Comparison of ENCODE assay signal across 19 cellular contexts in genomic region chr5:45697211-45697610, GRCh38. TPM values are rescaled to one million over a fixed set of nuclear protein-coding genes. Genes with fewer than 3 reads are reported as not detected.
DNase-seq lines count a peak whose midpoint lies in the region; ATAC-seq and TF ChIP-seq lines count a peak whose summit lies in the region.
"Had no signal": no experiment of that assay in that cellular context is flagged by ENCODE, and none has a peak within 500 bp of the region (broad histone marks: within the 10 kb centered on the region; RNA-seq: fewer than 3 reads in every experiment).

No MANE protein-coding gene starts in this region.

- H3K27ac Mint-ChIP-seq in activated T-helper 1 cell treated with anti-CD3 and anti-CD28 coated beads, Interleukin-12 subunit alpha, Interleukin-12 subunit beta, Interleukin-2, Interleukin-4 antibody, amounts not matched to agents 30 ng/mL and 10 ng/mL and 1 ng/mL, durations not matched to agents 14 hours and 24 hours and 36 hours, result no peak overlapping the region
- H3K27ac Mint-ChIP-seq: CD4-positive, alpha-beta memory T cell; H9 had no signal

- no peak overlapping the region for H4K8ac ChIP-seq in mesendoderm (ENCODE audit: low read depth, low read length)

- H3K4me3 ChIP-seq in WERI-Rb-1 (ENCODE audit: low read depth, low read length) (peak overlapping the region; percentile 72), mesendoderm (ENCODE audit: low read length) (no peak overlapping the region)

- no peak for ATAC-seq in HG03520 (IDR thresholded peaks at IDR 0.05; ENCODE audit: unreplicated experiment)

- H3K79me2 ChIP-seq in mesendoderm (ENCODE audit: control insufficient read depth, insufficient read depth, low read length), result no peaks in the 10 kb centered on the region

- H3K4ac ChIP-seq in mesendoderm (ENCODE audit: low read depth, low read length), result no peak overlapping the region

- no peak overlapping the region for H3K18ac ChIP-seq in mesendoderm (ENCODE audit: low read length)

- no peaks in the 10 kb centered on the region for H3K27me3 ChIP-seq in WERI-Rb-1 (ENCODE audit: insufficient read depth, low read depth, severe bottlenecking)
- H3K27me3 ChIP-seq in mesendoderm (ENCODE audit: insufficient read depth, low read length, poor library complexity), result peaks cover 3% of the 10 kb centered on the region
- H3K27me3 ChIP-seq: BE2C had no signal

- H3K36me3 ChIP-seq in WERI-Rb-1 (no peaks in the 10 kb centered on the region), mesendoderm (ENCODE audit: control insufficient read depth, insufficient read depth, low read length) (no peaks in the 10 kb centered on the region)
- H3K36me3 ChIP-seq: BE2C had no signal

- WGBS in mesendoderm (ENCODE audit: extremely low coverage, insufficient coverage, low lambda C conversion rate), result no CpG with 5 or more reads among the region's 6 CpGs

- TF ChIP-seq CTCF in WERI-Rb-1 (IDR thresholded peaks at IDR 0.05; ENCODE audit: low read depth, low read length), result no peak

- no peak overlapping the region for H3K56ac ChIP-seq in mesendoderm (ENCODE audit: low read length)

- DNase-seq in G401 (ENCODE audit: low spot score), result peak; percentile 20
- peak; percentile 92 to 96 for DNase-seq in NCI-H446 (lab: John Stamatoyannopoulos, UW)
- peak; percentile 35 for DNase-seq in WERI-Rb-1
- DNase-seq in mesendoderm, result peak; percentile 33
- DNase-seq in RPMI8226, result no peak
- DNase-seq in activated T-helper 1 cell treated with anti-CD3 and anti-CD28 coated beads, Interleukin-12 subunit alpha, Interleukin-12 subunit beta, Interleukin-2, Interleukin-4 antibody, amounts not matched to agents 30 ng/mL and 10 ng/mL and 1 ng/mL, durations not matched to agents 14 hours and 24 hours and 36 hours (ENCODE audit: low spot score), result no peak
- DNase-seq in stimulated activated naive CD4-positive, alpha-beta T cell (lab: John Stamatoyannopoulos, UW), result no peak
- DNase-seq: BE2C; CD4-positive, alpha-beta memory T cell; DMS153; DMS79 treated with DMSO at 0.1 percent for 48 hours; EL; GDM1; GOT3; H9 had no signal

- intact Hi-C loops in activated T-helper 1 cell treated with anti-CD3 and anti-CD28 coated beads, Interleukin-12 subunit alpha, Interleukin-12 subunit beta, Interleukin-2, Interleukin-4 antibody, amounts not matched to agents 30 ng/mL and 10 ng/mL and 1 ng/mL, durations not matched to agents 14 hours and 24 hours and 36 hours (cut with micrococcal nuclease), result no loop called here

- H2BK120ac ChIP-seq in mesendoderm (ENCODE audit: low read depth, low read length), result no peak overlapping the region

- no peak overlapping the region for H2BK5ac ChIP-seq in mesendoderm (ENCODE audit: low read length)

- peaks cover 5% of the 10 kb centered on the region for H3K4me1 Mint-ChIP-seq in activated T-helper 1 cell treated with anti-CD3 and anti-CD28 coated beads, Interleukin-12 subunit alpha, Interleukin-12 subunit beta, Interleukin-2, Interleukin-4 antibody, amounts not matched to agents 30 ng/mL and 10 ng/mL and 1 ng/mL, durations not matched to agents 14 hours and 24 hours and 36 hours (ENCODE audit: low read depth)

- peaks cover 3% of the 10 kb centered on the region for H3K36me3 Mint-ChIP-seq in activated T-helper 1 cell treated with anti-CD3 and anti-CD28 coated beads, Interleukin-12 subunit alpha, Interleukin-12 subunit beta, Interleukin-2, Interleukin-4 antibody, amounts not matched to agents 30 ng/mL and 10 ng/mL and 1 ng/mL, durations not matched to agents 14 hours and 24 hours and 36 hours (ENCODE audit: low read depth)

- no peak overlapping the region for H2BK15ac ChIP-seq in mesendoderm (replicated peaks; ENCODE audit: low read depth)

- H3K23ac ChIP-seq in mesendoderm (ENCODE audit: low read length), result no peak overlapping the region

- no peaks in the 10 kb centered on the region for H3K4me1 ChIP-seq in mesendoderm (ENCODE audit: control insufficient read depth, low read depth, low read length)

- H3K9me3 ChIP-seq in WERI-Rb-1 (ENCODE audit: severe bottlenecking), result no peaks in the 10 kb centered on the region
- H3K9me3 ChIP-seq: BE2C had no signal

- H3K4me2 ChIP-seq in mesendoderm (ENCODE audit: low read length), result no peak overlapping the region

- H3K9ac ChIP-seq in mesendoderm (ENCODE audit: low read length), result no peak overlapping the region

- H3K4me3 Mint-ChIP-seq in activated T-helper 1 cell treated with anti-CD3 and anti-CD28 coated beads, Interleukin-12 subunit alpha, Interleukin-12 subunit beta, Interleukin-2, Interleukin-4 antibody, amounts not matched to agents 30 ng/mL and 10 ng/mL and 1 ng/mL, durations not matched to agents 14 hours and 24 hours and 36 hours, result no peak overlapping the region

- no peaks in the 10 kb centered on the region for H3K79me1 ChIP-seq in mesendoderm (ENCODE audit: low read length)

- H4K5ac ChIP-seq in mesendoderm (ENCODE audit: low read length), result no peak overlapping the region

- H3K9me3 Mint-ChIP-seq in activated T-helper 1 cell treated with anti-CD3 and anti-CD28 coated beads, Interleukin-12 subunit alpha, Interleukin-12 subunit beta, Interleukin-2, Interleukin-4 antibody, amounts not matched to agents 30 ng/mL and 10 ng/mL and 1 ng/mL, durations not matched to agents 14 hours and 24 hours and 36 hours, result peaks cover 10% of the 10 kb centered on the region
- H3K9me3 Mint-ChIP-seq: H9 had no signal

- no peak overlapping the region for H2AK5ac ChIP-seq in mesendoderm (ENCODE audit: low read length)

- H3K27ac ChIP-seq in WERI-Rb-1 (peak overlapping the region; percentile 66), mesendoderm (ENCODE audit: low read depth, low read length) (no peak overlapping the region)
- H3K27ac ChIP-seq: C4-2B had no signal

- in situ Hi-C loops in G401 (cut with HindIII; ENCODE audit: low sequenced_read_pairs), result no loop called here

- peaks cover 13% of the 10 kb centered on the region for H3K27me3 Mint-ChIP-seq in activated T-helper 1 cell treated with anti-CD3 and anti-CD28 coated beads, Interleukin-12 subunit alpha, Interleukin-12 subunit beta, Interleukin-2, Interleukin-4 antibody, amounts not matched to agents 30 ng/mL and 10 ng/mL and 1 ng/mL, durations not matched to agents 14 hours and 24 hours and 36 hours (ENCODE audit: insufficient read depth)

RNA-seq across cellular contexts. Expression of gene HCN1, which starts 1.0 kb away (rescaled TPM):
- total RNA-seq in G401 (2014; rRNA removed; shearing (Covaris generic)), result not detected in 2 replicates
- polyA plus RNA-seq in mesendoderm (2013, experiment 1 of 2), result 0.49 TPM
- polyA plus RNA-seq in mesendoderm (2013, experiment 2 of 2), result 0.43 TPM
- not detected in 2 replicates for total RNA-seq in activated T-helper 1 cell treated with anti-CD3 and anti-CD28 coated beads, Interleukin-12 subunit alpha, Interleukin-12 subunit beta, Interleukin-2, Interleukin-4 antibody, amounts not matched to agents 30 ng/mL and 10 ng/mL and 1 ng/mL, durations not matched to agents 14 hours and 24 hours and 36 hours
- total RNA-seq: A172; CD4-positive, alpha-beta memory T cell; HepG2 had no signal
- polyA plus RNA-seq: CD4-positive, alpha-beta memory T cell; HepG2 had no signal

Comparison
In these comparisons a context has a peak if more than half of its experiments do, and no peak if none do; other contexts are left out.
1. DNase-seq: peak in G401 (single experiment), NCI-H446 (2 of 2), WERI-Rb-1 (single experiment) and mesendoderm (single experiment); none in RPMI8226 (single experiment), activated T-helper 1 cell treated with anti-CD3 and anti-CD28 coated beads, Interleukin-12 subunit alpha, Interleukin-12 subunit beta, Interleukin-2, Interleukin-4 antibody, amounts not matched to agents 30 ng/mL and 10 ng/mL and 1 ng/mL, durations not matched to agents 14 hours and 24 hours and 36 hours (single experiment) and stimulated activated naive CD4-positive, alpha-beta T cell (0 of 6).